In genomic region chr19:56367829-56368711, GRCh38 we compare ENCODE assay signal across 1 cellular context.
A peak's percentile ranks its signal among the peaks of the same experiment; 100 is the strongest.
TF ChIP-seq lines count a peak whose summit lies in the region.

No MANE protein-coding gene starts in this region.

TF ChIP-seq in HepG2, 621 proteins besides CTCF, POLR2A, EP300 and RAD21 (continued from another document and continues in another):
- TF ChIP-seq ZNF318 (CRISPR knock-in tag; IDR thresholded peaks at IDR 0.05) = no peak
- TF ChIP-seq U2AF2 (IDR thresholded peaks at IDR 0.05; ENCODE audit: low read depth, low read length) = no peak
- no peak for TF ChIP-seq SOX5 (CRISPR knock-in tag; IDR thresholded peaks at IDR 0.05; ENCODE audit: borderline replicate concordance)
- TF ChIP-seq SMARCC2 (IDR thresholded peaks at IDR 0.05) = no peak
- TF ChIP-seq ARID3A (IDR thresholded peaks at IDR 0.05; ENCODE audit: low read depth, low read length) = no peak
- peak; percentile 87 for TF ChIP-seq ZFY (CRISPR knock-in tag; IDR thresholded peaks at IDR 0.05)
- no peak for TF ChIP-seq ZNF75D (CRISPR knock-in tag; IDR thresholded peaks at IDR 0.05; ENCODE audit: borderline replicate concordance)
- TF ChIP-seq ZNF484 (CRISPR knock-in tag; IDR thresholded peaks at IDR 0.05; ENCODE audit: borderline replicate concordance, low read depth) = no peak
- TF ChIP-seq ZNF138 (CRISPR knock-in tag; IDR thresholded peaks at IDR 0.05; ENCODE audit: low read depth) = no peak
- no peak for TF ChIP-seq TIGD3 (CRISPR knock-in tag; IDR thresholded peaks at IDR 0.05; ENCODE audit: borderline replicate concordance)
- TF ChIP-seq KLF16 (CRISPR knock-in tag; IDR thresholded peaks at IDR 0.05) = peak in 1 of 2 experiments; percentile 39; a peak in 1 of 4 replicates
- TF ChIP-seq ZBTB8A (CRISPR knock-in tag; IDR thresholded peaks at IDR 0.05; ENCODE audit: borderline replicate concordance, low read depth) = no peak
- TF ChIP-seq KAT2B (IDR thresholded peaks at IDR 0.05; ENCODE audit: borderline replicate concordance, low read depth, low read length) = no peak
- no peak for TF ChIP-seq ARNT (IDR thresholded peaks at IDR 0.05)
- no peak for TF ChIP-seq ZNF704 (CRISPR knock-in tag; IDR thresholded peaks at IDR 0.05; ENCODE audit: borderline replicate concordance)
- no peak for TF ChIP-seq ZNF10 (CRISPR knock-in tag; IDR thresholded peaks at IDR 0.05; ENCODE audit: borderline replicate concordance, low read depth)
- 0 out of 2 replicates have a peak, but pooled peaks have one; percentile 19 for TF ChIP-seq ZNF614 (CRISPR knock-in tag; IDR thresholded peaks at IDR 0.05; ENCODE audit: borderline replicate concordance)
- TF ChIP-seq ZNF549 (CRISPR knock-in tag; IDR thresholded peaks at IDR 0.05) = no peak
- 0 out of 2 replicates have a peak, but pooled peaks have one; percentile 50 for TF ChIP-seq TBX2 (CRISPR knock-in tag; IDR thresholded peaks at IDR 0.05; ENCODE audit: borderline replicate concordance)
- TF ChIP-seq ZNF747 (CRISPR knock-in tag; IDR thresholded peaks at IDR 0.05; ENCODE audit: borderline replicate concordance) = no peak; the same call in 1 of the 2 replicates
- TF ChIP-seq JDP2 (CRISPR knock-in tag; IDR thresholded peaks at IDR 0.05; ENCODE audit: borderline replicate concordance) = no peak
- TF ChIP-seq XRCC5 (optimal IDR thresholded peaks at IDR 0.05; ENCODE audit: low read length) = peak; percentile 55
- TF ChIP-seq TCF7 (IDR thresholded peaks at IDR 0.05; ENCODE audit: low read depth) = no peak
- no peak for TF ChIP-seq FOXK1 (CRISPR knock-in tag; IDR thresholded peaks at IDR 0.05; ENCODE audit: borderline replicate concordance, low read depth)
- no peak for TF ChIP-seq DZIP1 (CRISPR knock-in tag; IDR thresholded peaks at IDR 0.05)
- no peak for TF ChIP-seq ZNF746 (CRISPR knock-in tag; IDR thresholded peaks at IDR 0.05)
- TF ChIP-seq ZNF883 (CRISPR knock-in tag; IDR thresholded peaks at IDR 0.05; ENCODE audit: not compliant biosample characterization) = no peak
- no peak for TF ChIP-seq TMF1 (CRISPR knock-in tag; IDR thresholded peaks at IDR 0.05; ENCODE audit: low read depth)
- no peak for TF ChIP-seq TRIM24 (CRISPR knock-in tag; IDR thresholded peaks at IDR 0.05)
- peak; percentile 46 for TF ChIP-seq AGO2 (optimal IDR thresholded peaks at IDR 0.05; ENCODE audit: low read depth, low read length)
- no peak for TF ChIP-seq ZNF749 (CRISPR knock-in tag; IDR thresholded peaks at IDR 0.05; ENCODE audit: borderline replicate concordance)
- no peak for TF ChIP-seq GPN1 (CRISPR knock-in tag; IDR thresholded peaks at IDR 0.05; ENCODE audit: borderline replicate concordance)
- TF ChIP-seq ZNF331 (CRISPR knock-in tag; IDR thresholded peaks at IDR 0.05) = peak; percentile 36; the same call in 1 of the 2 replicates
- TF ChIP-seq HMGXB4 (CRISPR knock-in tag; IDR thresholded peaks at IDR 0.05; ENCODE audit: borderline replicate concordance in 1 of 2, low read depth in 1 of 2) = peak; percentile 42 to 58; a peak in 2 of 4 replicates
- no peak for TF ChIP-seq ZNF570 (CRISPR knock-in tag; IDR thresholded peaks at IDR 0.05; ENCODE audit: borderline replicate concordance)
- TF ChIP-seq GABPB1 (CRISPR knock-in tag; IDR thresholded peaks at IDR 0.05) = peak; percentile 67
- TF ChIP-seq E2F5 (CRISPR knock-in tag; conservative IDR thresholded peaks at IDR 0.05) = no peak
- TF ChIP-seq ZNF274 (CRISPR knock-in tag; IDR thresholded peaks at IDR 0.05) = peak; percentile 80
- no peak for TF ChIP-seq ZC3H13 (CRISPR knock-in tag; IDR thresholded peaks at IDR 0.05)
- TF ChIP-seq ZNF446 (CRISPR knock-in tag; IDR thresholded peaks at IDR 0.05) = no peak
- peak; percentile 78 for TF ChIP-seq TFDP2 (CRISPR knock-in tag; IDR thresholded peaks at IDR 0.05)
- no peak for TF ChIP-seq ZNF546 (CRISPR knock-in tag; conservative IDR thresholded peaks at IDR 0.05)
- no peak for TF ChIP-seq FOXP1 (IDR thresholded peaks at IDR 0.05)
- no peak for TF ChIP-seq FOXP1 (CRISPR knock-in tag; IDR thresholded peaks at IDR 0.05)
